18 cellular contexts compared by ENCODE assay signal in genomic region chr7:134783294-134784069, GRCh38. TPM values are rescaled to one million over a fixed set of nuclear protein-coding genes. Genes with fewer than 3 reads are reported as not detected.
DNase-seq lines count a peak whose midpoint lies in the region; FAIRE-seq and TF ChIP-seq lines count a peak whose summit lies in the region.
"Had no signal": no experiment of that assay in that cellular context is flagged by ENCODE, and none has a peak within 500 bp of the region (broad histone marks: within the 10 kb centered on the region; RNA-seq: fewer than 3 reads in every experiment).

No MANE protein-coding gene starts in this region.

- H3K9me3 ChIP-seq in Peyer's patch = no peaks in the 10 kb centered on the region
- no peaks in the 10 kb centered on the region for H3K9me3 ChIP-seq in SJCRH30 (replicated peaks)
- H3K9me3 ChIP-seq: left lung had no signal

- H3K4me3 ChIP-seq in AG09309 (ENCODE audit: control insufficient read depth, low read depth, low read length) (peak overlapping the region; percentile 70), Peyer's patch (peak overlapping the region in 2 of 4 donors; percentile 48 to 50), fibroblast of pulmonary artery (replicated peaks; ENCODE audit: low read depth, low read length) (no peak overlapping the region), skeletal muscle cell (ENCODE audit: low read depth, low read length) (peak overlapping the region; percentile 14), SJCRH30 (no peak overlapping the region)
- H3K4me3 ChIP-seq: hepatocyte, left lung had no signal

- H3K4me1 ChIP-seq in Peyer's patch = peaks cover 0 to 4% (median 0%) of the 10 kb centered on the region in 4 donors
- H3K4me1 ChIP-seq in SJCRH30 = peaks cover 9% of the 10 kb centered on the region; the same call in 1 of the 2 replicates

- H3K27ac ChIP-seq in Peyer's patch (peak overlapping the region in 3 of 4 donors; percentile 55 to 84 (median 69)), SJCRH30 (no peak overlapping the region)
- H3K27ac ChIP-seq: hepatocyte, left lung had no signal

- in situ Hi-C loops in GM13977 (cut with MboI; ENCODE audit: low pct_unique_long_range_greater_than_20kb, low sequenced_read_pairs, unreplicated experiment) = no loop called here

- no peak for TF ChIP-seq POLR2A in Peyer's patch (IDR thresholded peaks at IDR 0.05)

- TF ChIP-seq CTCF in AG09309 (IDR thresholded peaks at IDR 0.05; ENCODE audit: control insufficient read depth, insufficient read depth, low read depth, low read length, missing control alignments) = no peak
- no peak for TF ChIP-seq CTCF in Peyer's patch (IDR thresholded peaks at IDR 0.05)
- TF ChIP-seq CTCF in fibroblast of pulmonary artery (IDR thresholded peaks at IDR 0.05; ENCODE audit: low read length, missing control alignments) = no peak
- TF ChIP-seq CTCF in GM13977 (IDR thresholded peaks at IDR 0.05; ENCODE audit: extremely low read depth, insufficient read depth, missing control alignments) = no peak

- DNase-seq in AG09309 (ENCODE audit: low read depth) (no peak), Peyer's patch (no peak), fibroblast of pulmonary artery (ENCODE audit: low read depth) (peak; percentile 39), skeletal muscle cell (ENCODE audit: low read depth) (no peak), GM19239 (ENCODE audit: insufficient read length, low spot score) (no peak), GM13977 (ENCODE audit: low spot score) (no peak), SJCRH30 (no peak), DMS79 (lab: John Stamatoyannopoulos, UW) (no peak)
- DNase-seq: activated CD4-positive, alpha-beta T cell treated with anti-CD3 and anti-CD28 coated beads, Interleukin-2, amount 10 ng/mL, durations not matched to agents 7 days and 5 days; activated T-cell treated with anti-CD3 and anti-CD28 coated beads, Interleukin-2, amount 50 U/mL, for 48 hours; DMS 273 treated with DMSO at 0.1 percent for 48 hours; left lung; NCI-H1436; NCI-H524; nephron progenitor cell; small intestine; T-helper 1 cell had no signal

- no peak for FAIRE-seq in GM19239 (lab: Jason Lieb, UNC)
- FAIRE-seq: small intestine had no signal

- H3K27me3 ChIP-seq in Peyer's patch = no peaks in the 10 kb centered on the region
- no peaks in the 10 kb centered on the region for H3K27me3 ChIP-seq in SJCRH30
- H3K27me3 ChIP-seq: hepatocyte had no signal

- H3K36me3 ChIP-seq in Peyer's patch (no peaks in the 10 kb centered on the region), SJCRH30 (no peaks in the 10 kb centered on the region)
- H3K36me3 ChIP-seq: left lung had no signal

RNA-seq across cellular contexts. Expression of gene CALD1, which starts 4.0 kb away (rescaled TPM):
- total RNA-seq in Peyer's patch = 100 to 1,000 TPM in 1 of 4 donors, 10 to 100 TPM in 3; 39.2 to 536 (median 83.1) TPM
- total RNA-seq in SJCRH30 (2014; rRNA removed; shearing (Covaris generic)) = 102 and 113 TPM in 2 replicates

Comparison
In these comparisons a context has a peak if more than half of its experiments do, and no peak if none do; other contexts are left out.
1. H3K4me3 ChIP-seq: peak in AG09309 (single experiment) and skeletal muscle cell (single experiment); none in fibroblast of pulmonary artery (single experiment) and SJCRH30 (single experiment).